ENCODE assay signal across 1 cellular context in genomic region chr15:52179278-52180195, GRCh38.
TF ChIP-seq lines count a peak whose summit lies in the region.

No MANE protein-coding gene starts in this region.

TF ChIP-seq in HepG2, 621 proteins besides CTCF, POLR2A, EP300 and RAD21 (continued from another document):
- TF ChIP-seq BATF2 (CRISPR knock-in tag; IDR thresholded peaks at IDR 0.05) (peak; percentile 60; the same call in 1 of the 2 replicates), ZHX1 (CRISPR knock-in tag; IDR thresholded peaks at IDR 0.05; ENCODE audit: low read depth) (peak; percentile 81; the same call in 1 of the 2 replicates), ZMYM3 (CRISPR knock-in tag; IDR thresholded peaks at IDR 0.05) (peak; percentile 44; the same call in 1 of the 2 replicates), ZC3H13 (CRISPR knock-in tag; IDR thresholded peaks at IDR 0.05) (0 out of 2 replicates have a peak, but pooled peaks have one; percentile 37), SALL1 (CRISPR knock-in tag; IDR thresholded peaks at IDR 0.05) (peak; percentile 64), NONO (IDR thresholded peaks at IDR 0.05) (no peak), NONO (CRISPR knock-in tag; conservative IDR thresholded peaks at IDR 0.05) (peak; percentile 51), ZBTB43 (CRISPR knock-in tag; conservative IDR thresholded peaks at IDR 0.05) (0 out of 2 replicates have a peak, but pooled peaks have one; percentile 25), THAP11 (CRISPR knock-in tag; IDR thresholded peaks at IDR 0.05) (peak; percentile 21; the same call in 1 of the 2 replicates), ZNF776 (CRISPR knock-in tag; IDR thresholded peaks at IDR 0.05) (peak; percentile 31; the same call in 1 of the 2 replicates), ZSCAN29 (CRISPR knock-in tag; conservative IDR thresholded peaks at IDR 0.05) (peak; percentile 87; the same call in 1 of the 2 replicates), HINFP (CRISPR knock-in tag; IDR thresholded peaks at IDR 0.05; ENCODE audit: low read depth) (peak; percentile 73; the same call in 1 of the 2 replicates), ZNF281 (CRISPR knock-in tag; IDR thresholded peaks at IDR 0.05; ENCODE audit: borderline replicate concordance) (peak; percentile 45; the same call in 1 of the 2 replicates), MIER2 (CRISPR knock-in tag; IDR thresholded peaks at IDR 0.05) (no peak)
